In genomic region chr18:58112174-58112573, GRCh38 we compare ENCODE assay signal across 1 cellular context.
TF ChIP-seq lines count a peak whose summit lies in the region.

No MANE protein-coding gene starts in this region.

TF ChIP-seq in HEK293, 187 proteins besides CTCF, POLR2A, EP300 and RAD21 (continued from another document):
- TF ChIP-seq ZNF280D (tag by site-specific recombination; IDR thresholded peaks at IDR 0.05) = no peak
- TF ChIP-seq ZBTB26 (tag by site-specific recombination; optimal IDR thresholded peaks at IDR 0.05) = no peak
- TF ChIP-seq ZFP37 (tag by site-specific recombination; IDR thresholded peaks at IDR 0.05) = peak; percentile 77; the same call in 1 of the 2 replicates
- no peak for TF ChIP-seq ZNF692 (tag by site-specific recombination; IDR thresholded peaks at IDR 0.05)
- TF ChIP-seq ZNF580 (tag by site-specific recombination; IDR thresholded peaks at IDR 0.05) = peak; percentile 77; the same call in 1 of the 2 replicates
- 0 out of 2 replicates have a peak, but pooled peaks have one; percentile 36 for TF ChIP-seq ZNF629 (tag by site-specific recombination; IDR thresholded peaks at IDR 0.05)
- TF ChIP-seq ZNF792 (tag by site-specific recombination; IDR thresholded peaks at IDR 0.05) = no peak
- peak; percentile 80; the same call in 1 of the 2 replicates for TF ChIP-seq ZNF514 (tag by site-specific recombination; IDR thresholded peaks at IDR 0.05)
- TF ChIP-seq REST (tag by site-specific recombination; IDR thresholded peaks at IDR 0.05) = peak; percentile 74
- TF ChIP-seq ZNF510 (tag by site-specific recombination; IDR thresholded peaks at IDR 0.05; ENCODE audit: insufficient replicate concordance) = peak; percentile 91
- 0 out of 2 replicates have a peak, but pooled peaks have one; percentile 74 for TF ChIP-seq AEBP2 (tag by site-specific recombination; IDR thresholded peaks at IDR 0.05; ENCODE audit: borderline replicate concordance)
- peak; percentile 75 for TF ChIP-seq ZNF501 (tag by site-specific recombination; IDR thresholded peaks at IDR 0.05)
- TF ChIP-seq ZNF701 (tag by site-specific recombination; IDR thresholded peaks at IDR 0.05) = no peak
- 0 out of 2 replicates have a peak, but pooled peaks have one; percentile 57 for TF ChIP-seq ZNF292 (tag by site-specific recombination; IDR thresholded peaks at IDR 0.05; ENCODE audit: borderline replicate concordance, low read depth)
- peak; percentile 81 for TF ChIP-seq ZXDB (tag by site-specific recombination; IDR thresholded peaks at IDR 0.05)
- peak; percentile 94 for TF ChIP-seq ZNF555 (tag by site-specific recombination; conservative IDR thresholded peaks at IDR 0.05)
- TF ChIP-seq ZNF530 (tag by site-specific recombination; IDR thresholded peaks at IDR 0.05; ENCODE audit: low read depth) = peak; percentile 80; the same call in 1 of the 2 replicates
- peak; percentile 80 for TF ChIP-seq ZNF623 (tag by site-specific recombination; IDR thresholded peaks at IDR 0.05)
- TF ChIP-seq ZBTB1 (tag by site-specific recombination; IDR thresholded peaks at IDR 0.05) = peak; percentile 61; the same call in 1 of the 2 replicates
- TF ChIP-seq ZFP41 (tag by site-specific recombination; IDR thresholded peaks at IDR 0.05; ENCODE audit: borderline replicate concordance) = no peak
- TF ChIP-seq ZNF518A (tag by site-specific recombination; conservative IDR thresholded peaks at IDR 0.05; ENCODE audit: low read depth) = peak; percentile 86
- TF ChIP-seq ZNF394 (tag by site-specific recombination; IDR thresholded peaks at IDR 0.05; ENCODE audit: borderline replicate concordance) = peak; percentile 93
- peak; percentile 94 for TF ChIP-seq ZNF404 (tag by site-specific recombination; IDR thresholded peaks at IDR 0.05)
- no peak for TF ChIP-seq ZNF645 (tag by site-specific recombination; IDR thresholded peaks at IDR 0.05)
